Comparison of ENCODE assay signal across 1 cellular context in the genomic region with DNA sequence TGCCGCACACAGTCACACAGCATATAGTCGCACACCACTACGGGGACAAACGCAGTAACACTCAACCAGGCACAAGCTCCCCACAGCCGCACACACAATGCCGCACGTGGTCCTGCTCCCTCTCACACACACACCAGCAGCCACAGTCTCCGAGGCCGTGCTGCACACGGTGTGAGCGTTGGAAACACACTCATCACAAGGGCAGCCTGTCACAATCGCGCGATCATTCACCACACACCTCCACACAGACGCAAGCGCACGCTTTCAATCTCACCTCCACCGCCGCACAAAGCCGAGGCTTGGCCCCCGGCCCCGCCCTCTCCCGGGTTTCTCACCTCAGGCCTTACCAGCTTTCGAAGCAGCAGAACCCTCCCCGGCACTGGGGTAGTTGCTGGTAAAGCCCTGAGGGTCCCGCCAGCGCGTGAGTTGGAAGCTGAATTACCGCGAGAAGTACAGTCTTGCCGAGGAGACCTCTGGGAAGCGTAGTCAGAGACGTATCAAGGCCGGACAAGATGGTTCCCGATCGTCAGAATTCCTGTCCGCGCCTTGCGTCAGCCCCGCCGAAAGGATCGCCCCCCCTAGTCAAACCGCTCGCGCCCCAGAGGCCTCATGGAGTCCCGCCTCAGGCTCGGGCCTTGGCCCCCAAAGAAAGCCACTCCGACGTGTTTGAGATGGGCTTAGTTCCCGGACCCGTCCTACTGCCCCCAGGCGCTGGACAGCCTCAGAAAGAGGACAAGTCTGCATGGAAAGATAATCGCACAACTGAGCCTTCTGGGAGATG.
A peak's percentile ranks its signal among the peaks of the same experiment; 100 is the strongest.
TF ChIP-seq lines count a peak whose summit lies in the region.

A gene (minus strand): TSS at position 423 of the 781 bp plus-strand sequence. CDS start 13,004 bp downstream, outside the sequence.

TF ChIP-seq in K562, 482 proteins besides CTCF, POLR2A, EP300 and RAD21 (continued from another document and continues in another):
- TF ChIP-seq, protein P1, sequence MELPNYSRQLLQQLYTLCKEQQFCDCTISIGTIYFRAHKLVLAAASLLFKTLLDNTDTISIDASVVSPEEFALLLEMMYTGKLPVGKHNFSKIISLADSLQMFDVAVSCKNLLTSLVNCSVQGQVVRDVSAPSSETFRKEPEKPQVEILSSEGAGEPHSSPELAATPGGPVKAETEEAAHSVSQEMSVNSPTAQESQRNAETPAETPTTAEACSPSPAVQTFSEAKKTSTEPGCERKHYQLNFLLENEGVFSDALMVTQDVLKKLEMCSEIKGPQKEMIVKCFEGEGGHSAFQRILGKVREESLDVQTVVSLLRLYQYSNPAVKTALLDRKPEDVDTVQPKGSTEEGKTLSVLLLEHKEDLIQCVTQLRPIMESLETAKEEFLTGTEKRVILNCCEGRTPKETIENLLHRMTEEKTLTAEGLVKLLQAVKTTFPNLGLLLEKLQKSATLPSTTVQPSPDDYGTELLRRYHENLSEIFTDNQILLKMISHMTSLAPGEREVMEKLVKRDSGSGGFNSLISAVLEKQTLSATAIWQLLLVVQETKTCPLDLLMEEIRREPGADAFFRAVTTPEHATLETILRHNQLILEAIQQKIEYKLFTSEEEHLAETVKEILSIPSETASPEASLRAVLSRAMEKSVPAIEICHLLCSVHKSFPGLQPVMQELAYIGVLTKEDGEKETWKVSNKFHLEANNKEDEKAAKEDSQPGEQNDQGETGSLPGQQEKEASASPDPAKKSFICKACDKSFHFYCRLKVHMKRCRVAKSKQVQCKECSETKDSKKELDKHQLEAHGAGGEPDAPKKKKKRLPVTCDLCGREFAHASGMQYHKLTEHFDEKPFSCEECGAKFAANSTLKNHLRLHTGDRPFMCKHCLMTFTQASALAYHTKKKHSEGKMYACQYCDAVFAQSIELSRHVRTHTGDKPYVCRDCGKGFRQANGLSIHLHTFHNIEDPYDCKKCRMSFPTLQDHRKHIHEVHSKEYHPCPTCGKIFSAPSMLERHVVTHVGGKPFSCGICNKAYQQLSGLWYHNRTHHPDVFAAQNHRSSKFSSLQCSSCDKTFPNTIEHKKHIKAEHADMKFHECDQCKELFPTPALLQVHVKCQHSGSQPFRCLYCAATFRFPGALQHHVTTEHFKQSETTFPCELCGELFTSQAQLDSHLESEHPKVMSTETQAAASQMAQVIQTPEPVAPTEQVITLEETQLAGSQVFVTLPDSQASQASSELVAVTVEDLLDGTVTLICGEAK (IDR thresholded peaks at IDR 0.05), result peak; percentile 40; the same call in 1 of the 2 replicates
- TF ChIP-seq, protein P1 (CRISPR knock-in tag; IDR thresholded peaks at IDR 0.05), result 0 out of 2 replicates have a peak, but pooled peaks have one; percentile 17
- TF ChIP-seq ATF1 (CRISPR knock-in tag; IDR thresholded peaks at IDR 0.05), result no peak
- peak; percentile 91 for TF ChIP-seq ATF1 (tag; IDR thresholded peaks at IDR 0.05)
- TF ChIP-seq, protein P2, sequence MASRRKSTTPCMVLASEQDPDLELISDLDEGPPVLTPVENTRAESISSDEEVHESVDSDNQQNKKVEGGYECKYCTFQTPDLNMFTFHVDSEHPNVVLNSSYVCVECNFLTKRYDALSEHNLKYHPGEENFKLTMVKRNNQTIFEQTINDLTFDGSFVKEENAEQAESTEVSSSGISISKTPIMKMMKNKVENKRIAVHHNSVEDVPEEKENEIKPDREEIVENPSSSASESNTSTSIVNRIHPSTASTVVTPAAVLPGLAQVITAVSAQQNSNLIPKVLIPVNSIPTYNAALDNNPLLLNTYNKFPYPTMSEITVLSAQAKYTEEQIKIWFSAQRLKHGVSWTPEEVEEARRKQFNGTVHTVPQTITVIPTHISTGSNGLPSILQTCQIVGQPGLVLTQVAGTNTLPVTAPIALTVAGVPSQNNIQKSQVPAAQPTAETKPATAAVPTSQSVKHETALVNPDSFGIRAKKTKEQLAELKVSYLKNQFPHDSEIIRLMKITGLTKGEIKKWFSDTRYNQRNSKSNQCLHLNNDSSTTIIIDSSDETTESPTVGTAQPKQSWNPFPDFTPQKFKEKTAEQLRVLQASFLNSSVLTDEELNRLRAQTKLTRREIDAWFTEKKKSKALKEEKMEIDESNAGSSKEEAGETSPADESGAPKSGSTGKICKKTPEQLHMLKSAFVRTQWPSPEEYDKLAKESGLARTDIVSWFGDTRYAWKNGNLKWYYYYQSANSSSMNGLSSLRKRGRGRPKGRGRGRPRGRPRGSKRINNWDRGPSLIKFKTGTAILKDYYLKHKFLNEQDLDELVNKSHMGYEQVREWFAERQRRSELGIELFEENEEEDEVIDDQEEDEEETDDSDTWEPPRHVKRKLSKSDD (conservative IDR thresholded peaks at IDR 0.05; ENCODE audit: low read length), result peak; percentile 50; the same call in 1 of the 2 replicates
- peak; percentile 77 for TF ChIP-seq CXXC5 (CRISPR knock-in tag; IDR thresholded peaks at IDR 0.05)
- TF ChIP-seq, protein P3, sequence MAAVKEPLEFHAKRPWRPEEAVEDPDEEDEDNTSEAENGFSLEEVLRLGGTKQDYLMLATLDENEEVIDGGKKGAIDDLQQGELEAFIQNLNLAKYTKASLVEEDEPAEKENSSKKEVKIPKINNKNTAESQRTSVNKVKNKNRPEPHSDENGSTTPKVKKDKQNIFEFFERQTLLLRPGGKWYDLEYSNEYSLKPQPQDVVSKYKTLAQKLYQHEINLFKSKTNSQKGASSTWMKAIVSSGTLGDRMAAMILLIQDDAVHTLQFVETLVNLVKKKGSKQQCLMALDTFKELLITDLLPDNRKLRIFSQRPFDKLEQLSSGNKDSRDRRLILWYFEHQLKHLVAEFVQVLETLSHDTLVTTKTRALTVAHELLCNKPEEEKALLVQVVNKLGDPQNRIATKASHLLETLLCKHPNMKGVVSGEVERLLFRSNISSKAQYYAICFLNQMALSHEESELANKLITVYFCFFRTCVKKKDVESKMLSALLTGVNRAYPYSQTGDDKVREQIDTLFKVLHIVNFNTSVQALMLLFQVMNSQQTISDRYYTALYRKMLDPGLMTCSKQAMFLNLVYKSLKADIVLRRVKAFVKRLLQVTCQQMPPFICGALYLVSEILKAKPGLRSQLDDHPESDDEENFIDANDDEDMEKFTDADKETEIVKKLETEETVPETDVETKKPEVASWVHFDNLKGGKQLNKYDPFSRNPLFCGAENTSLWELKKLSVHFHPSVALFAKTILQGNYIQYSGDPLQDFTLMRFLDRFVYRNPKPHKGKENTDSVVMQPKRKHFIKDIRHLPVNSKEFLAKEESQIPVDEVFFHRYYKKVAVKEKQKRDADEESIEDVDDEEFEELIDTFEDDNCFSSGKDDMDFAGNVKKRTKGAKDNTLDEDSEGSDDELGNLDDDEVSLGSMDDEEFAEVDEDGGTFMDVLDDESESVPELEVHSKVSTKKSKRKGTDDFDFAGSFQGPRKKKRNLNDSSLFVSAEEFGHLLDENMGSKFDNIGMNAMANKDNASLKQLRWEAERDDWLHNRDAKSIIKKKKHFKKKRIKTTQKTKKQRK (IDR thresholded peaks at IDR 0.05; ENCODE audit: borderline replicate concordance, low read depth, low read length), result no peak
- TF ChIP-seq ZNF134 (CRISPR knock-in tag; conservative IDR thresholded peaks at IDR 0.05), result no peak
- peak; percentile 9; the same call in 1 of the 2 replicates for TF ChIP-seq EHMT2 (IDR thresholded peaks at IDR 0.05)
- TF ChIP-seq, protein P4, sequence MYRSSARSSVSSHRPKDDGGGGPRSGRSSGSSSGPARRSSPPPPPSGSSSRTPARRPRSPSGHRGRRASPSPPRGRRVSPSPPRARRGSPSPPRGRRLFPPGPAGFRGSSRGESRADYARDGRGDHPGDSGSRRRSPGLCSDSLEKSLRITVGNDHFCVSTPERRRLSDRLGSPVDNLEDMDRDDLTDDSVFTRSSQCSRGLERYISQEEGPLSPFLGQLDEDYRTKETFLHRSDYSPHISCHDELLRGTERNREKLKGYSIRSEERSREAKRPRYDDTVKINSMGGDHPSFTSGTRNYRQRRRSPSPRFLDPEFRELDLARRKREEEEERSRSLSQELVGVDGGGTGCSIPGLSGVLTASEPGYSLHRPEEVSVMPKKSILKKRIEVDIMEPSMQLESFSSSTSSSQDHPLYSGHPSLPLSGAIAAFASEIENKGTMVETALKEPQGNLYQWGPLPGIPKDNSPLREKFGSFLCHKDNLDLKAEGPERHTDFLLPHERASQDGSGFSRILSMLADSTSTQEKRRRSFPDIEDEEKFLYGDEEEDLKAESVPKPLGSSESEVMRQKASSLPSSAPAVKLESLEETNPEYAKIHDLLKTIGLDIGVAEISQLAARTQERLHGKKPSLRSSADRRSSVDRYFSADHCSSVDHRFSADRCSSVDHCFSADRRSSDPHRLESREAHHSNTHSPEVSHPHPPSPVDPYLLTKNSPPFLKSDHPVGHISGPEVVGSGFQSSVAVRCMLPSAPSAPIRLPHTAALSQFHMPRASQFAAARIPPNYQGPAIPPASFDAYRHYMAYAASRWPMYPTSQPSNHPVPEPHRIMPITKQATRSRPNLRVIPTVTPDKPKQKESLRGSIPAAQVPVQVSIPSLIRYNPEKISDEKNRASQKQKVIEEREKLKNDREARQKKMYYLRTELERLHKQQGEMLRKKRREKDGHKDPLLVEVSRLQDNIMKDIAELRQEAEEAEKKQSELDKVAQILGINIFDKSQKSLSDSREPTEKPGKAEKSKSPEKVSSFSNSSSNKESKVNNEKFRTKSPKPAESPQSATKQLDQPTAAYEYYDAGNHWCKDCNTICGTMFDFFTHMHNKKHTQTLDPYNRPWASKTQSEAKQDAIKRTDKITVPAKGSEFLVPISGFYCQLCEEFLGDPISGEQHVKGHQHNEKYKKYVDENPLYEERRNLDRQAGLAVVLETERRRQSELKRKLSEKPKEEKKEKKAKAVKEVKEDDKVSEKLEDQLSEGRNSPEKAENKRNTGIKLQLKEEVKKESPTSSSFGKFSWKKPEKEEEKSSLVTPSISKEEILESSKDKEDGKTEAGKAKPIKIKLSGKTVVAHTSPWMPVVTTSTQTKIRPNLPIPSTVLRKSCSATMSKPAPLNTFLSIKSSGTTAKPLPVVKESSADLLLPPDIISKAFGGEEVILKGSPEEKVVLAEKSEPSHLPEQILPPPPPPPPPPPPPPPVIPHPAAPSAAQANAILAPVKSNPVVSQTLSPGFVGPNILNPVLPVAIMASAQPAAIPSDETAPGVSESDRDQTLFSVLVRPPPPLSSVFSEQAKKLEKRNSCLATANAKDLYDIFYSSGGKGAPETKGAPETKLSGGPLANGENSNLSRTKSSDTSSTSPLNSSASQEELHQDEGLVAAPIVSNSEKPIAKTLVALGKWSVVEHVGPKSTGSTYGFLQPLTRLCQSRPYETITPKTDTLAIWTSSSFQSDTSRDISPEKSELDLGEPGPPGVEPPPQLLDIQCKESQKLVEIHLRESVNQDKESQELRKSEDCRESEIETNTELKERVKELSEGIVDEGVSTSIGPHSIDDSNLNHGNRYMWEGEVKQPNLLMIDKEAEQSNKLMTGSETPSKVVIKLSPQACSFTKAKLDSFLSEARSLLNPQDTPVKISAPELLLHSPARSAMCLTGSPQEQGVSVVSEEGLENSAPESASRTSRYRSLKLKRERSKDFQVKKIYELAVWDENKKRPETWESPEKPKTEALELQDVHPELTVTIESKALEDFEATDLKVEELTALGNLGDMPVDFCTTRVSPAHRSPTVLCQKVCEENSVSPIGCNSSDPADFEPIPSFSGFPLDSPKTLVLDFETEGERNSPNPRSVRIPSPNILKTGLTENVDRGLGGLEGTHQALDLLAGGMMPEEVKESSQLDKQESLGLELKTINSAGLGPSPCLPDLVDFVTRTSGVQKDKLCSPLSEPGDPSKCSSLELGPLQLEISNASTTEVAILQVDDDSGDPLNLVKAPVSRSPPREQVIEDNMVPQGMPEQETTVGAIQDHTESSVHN (IDR thresholded peaks at IDR 0.05; ENCODE audit: borderline replicate concordance in 1 of 2, low read depth in 1 of 2), result no peak
- TF ChIP-seq, protein P5, sequence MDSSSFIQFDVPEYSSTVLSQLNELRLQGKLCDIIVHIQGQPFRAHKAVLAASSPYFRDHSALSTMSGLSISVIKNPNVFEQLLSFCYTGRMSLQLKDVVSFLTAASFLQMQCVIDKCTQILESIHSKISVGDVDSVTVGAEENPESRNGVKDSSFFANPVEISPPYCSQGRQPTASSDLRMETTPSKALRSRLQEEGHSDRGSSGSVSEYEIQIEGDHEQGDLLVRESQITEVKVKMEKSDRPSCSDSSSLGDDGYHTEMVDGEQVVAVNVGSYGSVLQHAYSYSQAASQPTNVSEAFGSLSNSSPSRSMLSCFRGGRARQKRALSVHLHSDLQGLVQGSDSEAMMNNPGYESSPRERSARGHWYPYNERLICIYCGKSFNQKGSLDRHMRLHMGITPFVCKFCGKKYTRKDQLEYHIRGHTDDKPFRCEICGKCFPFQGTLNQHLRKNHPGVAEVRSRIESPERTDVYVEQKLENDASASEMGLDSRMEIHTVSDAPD (CRISPR knock-in tag; IDR thresholded peaks at IDR 0.05), result no peak
- TF ChIP-seq ARHGAP35 (IDR thresholded peaks at IDR 0.05; ENCODE audit: partially characterized antibody), result peak; percentile 67
- peak; percentile 58; the same call in 1 of the 2 replicates for TF ChIP-seq BCOR (IDR thresholded peaks at IDR 0.05)
- TF ChIP-seq PYGO2 (tag; IDR thresholded peaks at IDR 0.05), result no peak
